ENCODE assay signal across 15 cellular contexts in genomic region chrX:4397471-4397870, GRCh38.
DNase-seq lines count a peak whose midpoint lies in the region; ATAC-seq, FAIRE-seq and TF ChIP-seq lines count a peak whose summit lies in the region.
"Had no signal": no experiment of that assay in that cellular context is flagged by ENCODE, and none has a peak within 500 bp of the region (broad histone marks: within the 10 kb centered on the region; RNA-seq: fewer than 3 reads in every experiment).

No MANE protein-coding gene starts in this region.

- TF ChIP-seq CTCF in PC-3 (conservative IDR thresholded peaks at IDR 0.05; ENCODE audit: low read depth, low read length) (no peak), astrocyte (IDR thresholded peaks at IDR 0.05; ENCODE audit: insufficient read depth, low read depth, low read length) (no peak), foreskin keratinocyte (conservative IDR thresholded peaks at IDR 0.05) (no peak), WTC11 (IDR thresholded peaks at IDR 0.05) (no peak), omental fat pad (IDR thresholded peaks at IDR 0.05) (no peak), heart right ventricle (IDR thresholded peaks at IDR 0.05) (no peak)

- H3K79me2 ChIP-seq in PC-3 (ENCODE audit: low read length) = no peaks in the 10 kb centered on the region
- no peaks in the 10 kb centered on the region for H3K79me2 ChIP-seq in astrocyte (ENCODE audit: insufficient read depth, low read length)

- no peaks in the 10 kb centered on the region for H3K9me3 Mint-ChIP-seq in astrocyte (ENCODE audit: unreplicated experiment)
- peaks cover 15% of the 10 kb centered on the region; the same call in 1 of the 2 replicates for H3K9me3 Mint-ChIP-seq in WTC11

- H3K27ac Mint-ChIP-seq in astrocyte (ENCODE audit: unreplicated experiment) = peak overlapping the region; percentile 58
- no peak overlapping the region for H3K27ac Mint-ChIP-seq in WTC11
- H3K27ac Mint-ChIP-seq: B cell; CD4-positive, alpha-beta memory T cell had no signal

- H3K4me1 ChIP-seq in PC-3 (ENCODE audit: insufficient read depth, low read length) = peaks cover 6% of the 10 kb centered on the region
- no peaks in the 10 kb centered on the region for H3K4me1 ChIP-seq in astrocyte (ENCODE audit: insufficient read depth, low read length)
- no peaks in the 10 kb centered on the region for H3K4me1 ChIP-seq in foreskin keratinocyte
- no peaks in the 10 kb centered on the region for H3K4me1 ChIP-seq in heart right ventricle

- H3K36me3 Mint-ChIP-seq in astrocyte (ENCODE audit: low read depth, unreplicated experiment) (no peaks in the 10 kb centered on the region), WTC11 (no peaks in the 10 kb centered on the region)
- H3K36me3 Mint-ChIP-seq: CD4-positive, alpha-beta memory T cell had no signal

- ATAC-seq in PC-3 (no peak; the same call in 1 of the 2 replicates), foreskin keratinocyte (peak; percentile 86), WTC11 (no peak), omental fat pad (ENCODE audit: low FRiP score) (no peak), HG02763 (IDR thresholded peaks at IDR 0.05; ENCODE audit: unreplicated experiment) (no peak), heart right ventricle (no peak)
- ATAC-seq: GM12878 had no signal

- DNase-seq in H4 (ENCODE audit: low spot score) (peak; percentile 26), PC-3 (peak; percentile 73), astrocyte (ENCODE audit: low read depth) (no peak), foreskin keratinocyte (peak; percentile 35 to 64), WTC11 (ENCODE audit: low spot score) (no peak), omental fat pad (ENCODE audit: low spot score) (no peak), heart right ventricle (no peak)
- DNase-seq: C1 segment of cervical spinal cord; CD4-positive, alpha-beta memory T cell; DMS79; GM23248; H7 had no signal

- H3K27me3 Mint-ChIP-seq in astrocyte (ENCODE audit: low read depth, unreplicated experiment) (no peaks in the 10 kb centered on the region), WTC11 (ENCODE audit: low read depth) (no peaks in the 10 kb centered on the region)
- H3K27me3 Mint-ChIP-seq: B cell; CD4-positive, alpha-beta memory T cell had no signal

- H3K4me3 ChIP-seq in PC-3 (ENCODE audit: low read length) (no peak overlapping the region), astrocyte (ENCODE audit: insufficient read depth, low read depth, low read length) (no peak overlapping the region), heart right ventricle (no peak overlapping the region)
- H3K4me3 ChIP-seq: GM12878, GM23248 had no signal

- H3K27me3 ChIP-seq in PC-3 (ENCODE audit: low read length) (no peaks in the 10 kb centered on the region), astrocyte (ENCODE audit: insufficient read depth, low read length) (no peaks in the 10 kb centered on the region), foreskin keratinocyte (no peaks in the 10 kb centered on the region), heart right ventricle (no peaks in the 10 kb centered on the region)

- H3K36me3 ChIP-seq in PC-3 (ENCODE audit: low read depth, low read length) (no peaks in the 10 kb centered on the region), astrocyte (ENCODE audit: insufficient read depth, low read length) (no peaks in the 10 kb centered on the region), heart right ventricle (no peaks in the 10 kb centered on the region)

- no peaks in the 10 kb centered on the region for H3F3A ChIP-seq in PC-3 (ENCODE audit: low read length, unreplicated experiment)

- POLR2A ChIA-PET in PC-3 (lab: Charles Lee; ENCODE audit: unreplicated experiment) (no interaction called here), WTC11 (lab: Charles Lee) (no interaction called here)

- CTCF ChIA-PET in PC-3 (lab: Charles Lee) = no interaction called here
- CTCF ChIA-PET in WTC11 (lab: Charles Lee) = no interaction called here

- intact Hi-C loops in PC-3 (cut with micrococcal nuclease) = no loop called here
- intact Hi-C loops in heart right ventricle (cut with DNase I) = no loop called here

- H3K4me1 Mint-ChIP-seq in astrocyte (ENCODE audit: low read depth, unreplicated experiment) (peaks cover 2% of the 10 kb centered on the region), WTC11 (no peaks in the 10 kb centered on the region)
- H3K4me1 Mint-ChIP-seq: B cell; CD4-positive, alpha-beta memory T cell had no signal

- no peaks in the 10 kb centered on the region for H3K9me3 ChIP-seq in PC-3 (ENCODE audit: low read length)
- H3K9me3 ChIP-seq in astrocyte (ENCODE audit: insufficient read depth, low read depth, low read length) = no peaks in the 10 kb centered on the region
- H3K9me3 ChIP-seq in heart right ventricle = peaks cover 0 to 11% (median 0%) of the 10 kb centered on the region in 11 donors

- no peaks in the 10 kb centered on the region for H3K9me2 ChIP-seq in PC-3 (replicated peaks; ENCODE audit: low read length)

- H3K4me3 Mint-ChIP-seq in astrocyte (ENCODE audit: unreplicated experiment) = no peak overlapping the region
- H3K4me3 Mint-ChIP-seq in WTC11 = no peak overlapping the region
- H3K4me3 Mint-ChIP-seq: B cell; CD4-positive, alpha-beta memory T cell had no signal

- no peak overlapping the region for H2AFZ ChIP-seq in PC-3 (ENCODE audit: low read length)
- H2AFZ ChIP-seq in astrocyte (ENCODE audit: low read depth, low read length) = no peak overlapping the region
- H2AFZ ChIP-seq: GM23248 had no signal

- H3K4me2 ChIP-seq in PC-3 (ENCODE audit: low read length) (no peak overlapping the region; the same call in 1 of the 2 replicates), astrocyte (ENCODE audit: low read length) (no peak overlapping the region)

- H4K20me1 ChIP-seq in PC-3 (ENCODE audit: low read length) = no peaks in the 10 kb centered on the region
- H4K20me1 ChIP-seq in astrocyte (ENCODE audit: insufficient read depth, low read length) = no peaks in the 10 kb centered on the region

- BruUV-seq in PC-3 (replicated peaks; lab: Mats Ljungman, UMichigan) = no TSS peak

- 55 to 56% methylated on average over 2 of the region's 2 CpGs for WGBS in heart right ventricle, 2 donors

- peak; percentile 77 for FAIRE-seq in astrocyte (lab: Jason Lieb, UNC)
- FAIRE-seq: GM12878 had no signal

- H3K27ac ChIP-seq in PC-3 (ENCODE audit: low read length) (no peak overlapping the region), astrocyte (ENCODE audit: low read depth, low read length) (no peak overlapping the region), foreskin keratinocyte (no peak overlapping the region), heart right ventricle (no peak overlapping the region)
- H3K27ac ChIP-seq: GM23248 had no signal

- H3K9ac ChIP-seq in PC-3 (ENCODE audit: low read length) = no peak overlapping the region
- no peak overlapping the region for H3K9ac ChIP-seq in astrocyte (ENCODE audit: low read length)
- H3K9ac ChIP-seq: GM23248 had no signal

TF ChIP-seq in WTC11, 78 proteins besides CTCF, POLR2A, EP300 and RAD21 (continues in another document):
- TF ChIP-seq ZNF423 (CRISPR knock-in tag; IDR thresholded peaks at IDR 0.05) (no peak), KAT7 (CRISPR knock-in tag; IDR thresholded peaks at IDR 0.05; ENCODE audit: borderline replicate concordance) (no peak), MYBL2 (CRISPR knock-in tag; IDR thresholded peaks at IDR 0.05) (no peak), ZBTB21 (CRISPR knock-in tag; IDR thresholded peaks at IDR 0.05; ENCODE audit: borderline replicate concordance) (no peak), ATF3 (CRISPR knock-in tag; conservative IDR thresholded peaks at IDR 0.05) (no peak), ZNF281 (CRISPR knock-in tag; IDR thresholded peaks at IDR 0.05) (no peak), NR2C2 (CRISPR knock-in tag; IDR thresholded peaks at IDR 0.05) (no peak), AR (CRISPR knock-in tag; IDR thresholded peaks at IDR 0.05) (no peak), ZNF138 (CRISPR knock-in tag; conservative IDR thresholded peaks at IDR 0.05) (no peak)

Comparison
In these comparisons a context has a peak if more than half of its experiments do, and no peak if none do; other contexts are left out.
1. DNase-seq: peak in H4 (single experiment), PC-3 (single experiment) and foreskin keratinocyte (2 of 2); none in astrocyte (single experiment), WTC11 (single experiment), omental fat pad (single experiment) and heart right ventricle (0 of 2).